ENCODE assay signal across 7 cellular contexts in genomic region chr1:87333692-87334347, GRCh38. TPM values are rescaled to one million over a fixed set of nuclear protein-coding genes. Genes with fewer than 3 reads are reported as not detected.
A peak's percentile ranks its signal among the peaks of the same experiment; 100 is the strongest.
DNase-seq lines count a peak whose midpoint lies in the region; ATAC-seq and TF ChIP-seq lines count a peak whose summit lies in the region.

No MANE protein-coding gene starts in this region.

- ATAC-seq in GM21529 (IDR thresholded peaks at IDR 0.05; ENCODE audit: unreplicated experiment), result peak; percentile 20
- ATAC-seq in HG03097 (IDR thresholded peaks at IDR 0.05; ENCODE audit: low FRiP score, unreplicated experiment), result no peak
- no peak for ATAC-seq in HG02623 (IDR thresholded peaks at IDR 0.05; ENCODE audit: unreplicated experiment)

- DNase-seq in NOMO-1 treated with dmso at 0.1 percent for 144 hours (lab: John Stamatoyannopoulos, UW; ENCODE audit: unreplicated experiment) (peak; percentile 10), dorsolateral prefrontal cortex (no peak), NCI-H748 (lab: John Stamatoyannopoulos, UW; ENCODE audit: unreplicated experiment) (no peak)

- peak overlapping the region in 58 of 59 donors; percentile 6 to 99 (median 82) for H3K27ac ChIP-seq in dorsolateral prefrontal cortex
- peak overlapping the region; percentile 81 for H3K27ac ChIP-seq in neutrophil

- intact Hi-C loops in dorsolateral prefrontal cortex (cut with DNase I), result loop anchor here (2.0 to 10.0 kb wide), 4 partner anchors 77 to 621 kb away; no protein-coding TSS in a partner anchor

- H3K27me3 ChIP-seq in dorsolateral prefrontal cortex (no peaks in the 10 kb centered on the region), neutrophil (no peaks in the 10 kb centered on the region)

- peaks cover 54 to 57% of the 10 kb centered on the region in 2 experiments for H3K4me1 ChIP-seq in neutrophil (ENCODE audit: control insufficient read depth in 1 of 2, insufficient read depth in 1 of 2, low read depth in 1 of 2, low read length in 1 of 2)

- H3K9me3 ChIP-seq in neutrophil, result no peaks in the 10 kb centered on the region

- peaks cover 25% of the 10 kb centered on the region for H3K36me3 ChIP-seq in neutrophil

- no peak for TF ChIP-seq CTCF in dorsolateral prefrontal cortex (IDR thresholded peaks at IDR 0.05 in 54 of 56, conservative IDR thresholded peaks at IDR 0.05 in 2 of 56; ENCODE audit: low read depth in 1 of 56, partially characterized antibody in 56 of 56)
- TF ChIP-seq CTCF in neutrophil (IDR thresholded peaks at IDR 0.05), result no peak

- H3K4me3 ChIP-seq in dorsolateral prefrontal cortex, result peak overlapping the region; percentile 59 to 97 (median 82)
- peak overlapping the region; percentile 59 to 70 for H3K4me3 ChIP-seq in neutrophil (ENCODE audit: low read depth in 1 of 2, low read length in 1 of 2)

RNA-seq across cellular contexts. Expression of gene LMO4, which starts 5.1 kb away (rescaled TPM):
- 100 to 1,000 TPM; 105 to 422 (median 276) TPM for total RNA-seq in dorsolateral prefrontal cortex
